8 cellular contexts compared by ENCODE assay signal in genomic region chr7:55255501-55256445, GRCh38.
DNase-seq lines count a peak whose midpoint lies in the region; ATAC-seq and TF ChIP-seq lines count a peak whose summit lies in the region.

No MANE protein-coding gene starts in this region.

- no peak overlapping the region for H3K27ac Mint-ChIP-seq in activated T-helper 17 cell treated with anti-CD3 and anti-CD28 coated beads, Interleukin-2, amount 50 U/mL, for 72 hours

- H3K4me3 ChIP-seq in Peyer's patch (peak overlapping the region; percentile 35 to 67 (median 57)), neural cell (ENCODE audit: low read length) (peak overlapping the region; percentile 88), stomach (peak overlapping the region; percentile 48 to 74 (median 67))

- no peaks in the 10 kb centered on the region for H3K9me3 Mint-ChIP-seq in activated T-helper 17 cell treated with anti-CD3 and anti-CD28 coated beads, Interleukin-2, amount 50 U/mL, for 72 hours

- WGBS in stomach, 5 donors, result 21 to 36% (median 23%) methylated on average over 28 to 43 of the region's 43 CpGs

- no peaks in the 10 kb centered on the region for H3K27me3 ChIP-seq in Peyer's patch
- H3K27me3 ChIP-seq in neural cell (ENCODE audit: insufficient read depth, low read depth, low read length), result peaks cover 9% of the 10 kb centered on the region
- H3K27me3 ChIP-seq in stomach, result peaks cover 0 to 50% (median 17%) of the 10 kb centered on the region in 3 donors

- peak; percentile 94 for TF ChIP-seq RAD21 in neural cell (conservative IDR thresholded peaks at IDR 0.05)

- H3K9me3 ChIP-seq in Peyer's patch, result no peaks in the 10 kb centered on the region
- no peaks in the 10 kb centered on the region for H3K9me3 ChIP-seq in neural cell (ENCODE audit: low read length)
- H3K9me3 ChIP-seq in stomach, result no peaks in the 10 kb centered on the region

- no peak for TF ChIP-seq EP300 in neural cell (conservative IDR thresholded peaks at IDR 0.05; ENCODE audit: poor library complexity, severe bottlenecking)
- no peak for TF ChIP-seq EP300 in stomach (IDR thresholded peaks at IDR 0.05)

- peak overlapping the region; percentile 80 for H2AFZ ChIP-seq in neural cell (ENCODE audit: low read depth, low read length)

- no peaks in the 10 kb centered on the region for H3K79me2 ChIP-seq in neural cell (replicated peaks; ENCODE audit: insufficient read depth, low read length)

- no peaks in the 10 kb centered on the region for H3K36me3 Mint-ChIP-seq in activated T-helper 17 cell treated with anti-CD3 and anti-CD28 coated beads, Interleukin-2, amount 50 U/mL, for 72 hours (ENCODE audit: low read depth)

- peak overlapping the region; percentile 85 for H3K4me3 Mint-ChIP-seq in activated T-helper 17 cell treated with anti-CD3 and anti-CD28 coated beads, Interleukin-2, amount 50 U/mL, for 72 hours

- no peaks in the 10 kb centered on the region for H3K36me3 ChIP-seq in Peyer's patch
- no peaks in the 10 kb centered on the region for H3K36me3 ChIP-seq in neural cell (ENCODE audit: insufficient read depth, low read length)
- no peaks in the 10 kb centered on the region for H3K36me3 ChIP-seq in stomach

- H3K27ac ChIP-seq in Peyer's patch (peak overlapping the region in 1 of 4 donors; percentile 32), neural cell (ENCODE audit: low read length) (no peak overlapping the region), stomach (peak overlapping the region in 3 of 5 donors; percentile 3 to 78 (median 46))

- peak; percentile 82 for ATAC-seq in GM21360 (IDR thresholded peaks at IDR 0.05; ENCODE audit: unreplicated experiment)
- peak; percentile 89 for ATAC-seq in activated T-helper 17 cell treated with anti-CD3 and anti-CD28 coated beads, Interleukin-2, amount 50 U/mL, for 72 hours (replicated peaks)

- no peaks in the 10 kb centered on the region for H4K20me1 ChIP-seq in neural cell (ENCODE audit: insufficient read depth)

- H3K9me2 ChIP-seq in neural cell (ENCODE audit: insufficient read depth, low read length), result no peaks in the 10 kb centered on the region

- TF ChIP-seq POLR2A in Peyer's patch (IDR thresholded peaks at IDR 0.05) (no peak), stomach (IDR thresholded peaks at IDR 0.05) (no peak)

- H3K4me1 Mint-ChIP-seq in activated T-helper 17 cell treated with anti-CD3 and anti-CD28 coated beads, Interleukin-2, amount 50 U/mL, for 72 hours, result no peaks in the 10 kb centered on the region

- TF ChIP-seq CTCF in Peyer's patch (IDR thresholded peaks at IDR 0.05), result peak in 5 of 6 experiments; percentile 24 to 94 (median 90)
- TF ChIP-seq CTCF in neural cell (IDR thresholded peaks at IDR 0.05; ENCODE audit: poor library complexity, severe bottlenecking), result peak; percentile 93
- peak in 5 of 7 experiments; percentile 72 to 94 (median 84) for TF ChIP-seq CTCF in stomach (IDR thresholded peaks at IDR 0.05)

- H3K9ac ChIP-seq in neural cell (ENCODE audit: low read length), result peak overlapping the region; percentile 72

- no peaks in the 10 kb centered on the region for H3F3A ChIP-seq in neural cell (ENCODE audit: insufficient read depth, low read length, poor library complexity, severe bottlenecking)

- DNase-seq in D341Med (ENCODE audit: low spot score), result peak; percentile 91
- peak; percentile 89 for DNase-seq in HT-29 (ENCODE audit: low spot score)
- peak; percentile 52 to 90 (median 90) for DNase-seq in Peyer's patch
- DNase-seq in fibroblast of the conjunctiva (ENCODE audit: low read depth), result peak; percentile 63
- peak; percentile 90 for DNase-seq in stomach

- peak overlapping the region; percentile 61 for H3K4me2 ChIP-seq in neural cell (ENCODE audit: low read length)

- H3K4me1 ChIP-seq in Peyer's patch (peaks cover 0 to 10% (median 3%) of the 10 kb centered on the region in 4 donors), stomach (peaks cover 11 to 22% (median 20%) of the 10 kb centered on the region in 4 donors)

- intact Hi-C loops in stomach (cut with DNase I; ENCODE audit: low total_unique reads), result loop anchor here (10.0 kb wide), 1 partner anchor 241 kb away; the partner anchor contains the start of gene EGFR

- peaks cover 34% of the 10 kb centered on the region for H3K27me3 Mint-ChIP-seq in activated T-helper 17 cell treated with anti-CD3 and anti-CD28 coated beads, Interleukin-2, amount 50 U/mL, for 72 hours

TF ChIP-seq in neural cell, 6 proteins besides CTCF, POLR2A, EP300 and RAD21:
- peak; percentile 98 for TF ChIP-seq SMC3 (conservative IDR thresholded peaks at IDR 0.05; ENCODE audit: poor library complexity)
- TF ChIP-seq MXI1 (conservative IDR thresholded peaks at IDR 0.05; ENCODE audit: poor library complexity, severe bottlenecking), result no peak
